Comparison of ENCODE assay signal across 8 cellular contexts in genomic region chr12:63844391-63845341, GRCh38. TPM values are rescaled to one million over a fixed set of nuclear protein-coding genes. Genes with fewer than 3 reads are reported as not detected.
DNase-seq lines count a peak whose midpoint lies in the region; ATAC-seq and TF ChIP-seq lines count a peak whose summit lies in the region.

Gene SRGAP1 (plus strand): TSS chr12:63844700. CDS start chr12:63844817, 117 bp downstream.

- TF ChIP-seq CTCF in ascending aorta (IDR thresholded peaks at IDR 0.05) (no peak), right atrium auricular region (IDR thresholded peaks at IDR 0.05) (no peak), ovary (IDR thresholded peaks at IDR 0.05) (no peak)

- no peaks in the 10 kb centered on the region for H3K9me3 ChIP-seq in ascending aorta
- H3K9me3 ChIP-seq in right atrium auricular region = no peaks in the 10 kb centered on the region
- no peaks in the 10 kb centered on the region for H3K9me3 ChIP-seq in ovary

- peak; percentile 29 for ATAC-seq in HG02981 (IDR thresholded peaks at IDR 0.05; ENCODE audit: unreplicated experiment)

- H3K4me3 ChIP-seq in ascending aorta = peak within 1 kb of the TSS; percentile 80 to 96
- peak within 1 kb of the TSS; percentile 86 to 93 for H3K4me3 ChIP-seq in right atrium auricular region
- H3K4me3 ChIP-seq in ovary = peak within 1 kb of the TSS; percentile 83

- H3K27ac ChIP-seq in ascending aorta = peak within 1 kb of the TSS; percentile 96 to 98
- H3K27ac ChIP-seq in right atrium auricular region = peak within 1 kb of the TSS; percentile 91 to 96
- H3K27ac ChIP-seq in ovary = peak within 1 kb of the TSS; percentile 90 to 93

- 1 to 2% (median 1%) methylated on average over 36 to 52 of the region's 52 CpGs for WGBS in ovary, 3 donors

- intact Hi-C loops in ascending aorta (cut with DNase I) = loop anchor here (5.0 to 10.0 kb wide), 2 partner anchors 243 to 1380 kb away; partner anchors contain the start of gene MON2
- intact Hi-C loops in ovary (cut with DNase I) = loop anchor here (2.0 to 10.0 kb wide), 5 partner anchors 90 to 413 kb away; partner anchors contain the start of gene KICS2 (in 1 of the 4)

- DNase-seq in A172 (ENCODE audit: low spot score) (peak; percentile 55), ELF-1 (ENCODE audit: low read depth, low spot score) (peak; percentile 56), NCI-H446 treated with DMSO at 0.1 percent for 48 hours (lab: John Stamatoyannopoulos, UW) (peak; percentile 45), ascending aorta (ENCODE audit: low spot score in 2 of 2) (peak in 1 of 2 donors; percentile 80), right atrium auricular region (ENCODE audit: low spot score) (peak; percentile 75), ovary (peak; percentile 77 to 85 (median 78))
- DNase-seq in activated CD4-positive, CD25-positive, alpha-beta regulatory T cell (lab: John Stamatoyannopoulos, UW) = no peak

- H3K27me3 ChIP-seq in ascending aorta (no peaks in the 10 kb centered on the region), right atrium auricular region (no peaks in the 10 kb centered on the region), ovary (no peaks in the 10 kb centered on the region)

- TF ChIP-seq EP300 in ovary (IDR thresholded peaks at IDR 0.05) = no peak

- no peak for TF ChIP-seq POLR2A in ovary (IDR thresholded peaks at IDR 0.05)

- H3K4me1 ChIP-seq in ascending aorta (peaks cover 0 to 4% of the 10 kb centered on the region in 2 donors), right atrium auricular region (peaks cover 0 to 20% of the 10 kb centered on the region in 2 donors), ovary (ENCODE audit: insufficient read depth) (peaks cover 6% of the 10 kb centered on the region)

- H3K36me3 ChIP-seq in ascending aorta (no peaks in the 10 kb centered on the region), right atrium auricular region (no peaks in the 10 kb centered on the region), ovary (no peaks in the 10 kb centered on the region)

RNA-seq across cellular contexts. Expression of gene SRGAP1, which starts in this region (rescaled TPM):
- total RNA-seq in A172 (2014; rRNA removed; shearing (Covaris generic)) = 2.3 and 3.3 TPM in 2 replicates
- total RNA-seq in ascending aorta = 5.5 TPM
- total RNA-seq in right atrium auricular region = 1 to 10 TPM; 1.4 to 3.3 TPM
- total RNA-seq in ovary = 10 to 100 TPM in 4 of 7 donors, 1 to 10 TPM in 3; 5.7 to 17.9 (median 12.6) TPM
- 1 to 10 TPM; 2.8 to 7.8 TPM for polyA plus RNA-seq in ovary

Comparison
In these comparisons a context has a peak if more than half of its experiments do, and no peak if none do; other contexts are left out.
1. DNase-seq: peak in A172 (single experiment), ELF-1 (single experiment), NCI-H446 treated with DMSO at 0.1 percent for 48 hours (single experiment), right atrium auricular region (single experiment) and ovary (5 of 5); none in activated CD4-positive, CD25-positive, alpha-beta regulatory T cell (0 of 4).
2. Peak in every context shown above with its lines, with median percentiles within 50 percentile points of each other: H3K27ac ChIP-seq and H3K4me3 ChIP-seq.